9 cellular contexts compared by ENCODE assay signal in genomic region chr20:41002842-41003142, GRCh38. TPM values are rescaled to one million over a fixed set of nuclear protein-coding genes. Genes with fewer than 3 reads are reported as not detected.
DNase-seq lines count a peak whose midpoint lies in the region; ATAC-seq and TF ChIP-seq lines count a peak whose summit lies in the region.
"Had no signal": no experiment of that assay in that cellular context is flagged by ENCODE, and none has a peak within 500 bp of the region (broad histone marks: within the 10 kb centered on the region; RNA-seq: fewer than 3 reads in every experiment).

No MANE protein-coding gene starts in this region.

- DNase-seq in stimulated activated naive CD8-positive, alpha-beta T cell treated with anti-CD3 and anti-CD28 coated beads, Interleukin-15, Interleukin-2, amounts not matched to agents 100 U/mL and 50 U/mL, for 24 hours: no peak
- DNase-seq in body of pancreas: no peak
- DNase-seq in vagina (ENCODE audit: extremely low spot score in 2 of 2): peak in 1 of 2 donors; percentile 94
- DNase-seq in activated gamma-delta T cell treated with Interleukin-2 at 50 U/mL for 16 hours: no peak
- no peak for DNase-seq in amniotic stem cell (lab: John Stamatoyannopoulos, UW)

- no peaks in the 10 kb centered on the region for H3K9me3 Mint-ChIP-seq in stimulated activated naive CD8-positive, alpha-beta T cell treated with anti-CD3 and anti-CD28 coated beads, Interleukin-15, Interleukin-2, amounts not matched to agents 100 ng/mL and 50 ng/mL, for 24 hours

- WGBS in body of pancreas, 2 donors: 80 to 82% methylated on average over 1 of the region's 1 CpG

- no peak for ATAC-seq in stimulated activated naive CD8-positive, alpha-beta T cell treated with anti-CD3 and anti-CD28 coated beads, Interleukin-15, Interleukin-2, amounts not matched to agents 100 U/mL and 50 U/mL, for 24 hours
- ATAC-seq in body of pancreas (no peak), GM21737 (IDR thresholded peaks at IDR 0.05; ENCODE audit: unreplicated experiment) (no peak)

- intact Hi-C loops in body of pancreas (cut with DNase I): no loop called here
- intact Hi-C loops in vagina (cut with DNase I): no loop called here

- H3K27ac ChIP-seq in body of pancreas (peak overlapping the region; percentile 71 to 87 (median 82)), vagina (peak overlapping the region; percentile 82)

- H3K27me3 Mint-ChIP-seq in stimulated activated naive CD8-positive, alpha-beta T cell treated with anti-CD3 and anti-CD28 coated beads, Interleukin-15, Interleukin-2, amounts not matched to agents 100 ng/mL and 50 ng/mL, for 24 hours: no peaks in the 10 kb centered on the region

- H3K9ac ChIP-seq in mucosa of stomach (ENCODE audit: low read length): peak overlapping the region; percentile 42
- H3K9ac ChIP-seq: parathyroid adenoma had no signal

- peaks cover 28% of the 10 kb centered on the region for H3K4me1 Mint-ChIP-seq in stimulated activated naive CD8-positive, alpha-beta T cell treated with anti-CD3 and anti-CD28 coated beads, Interleukin-15, Interleukin-2, amounts not matched to agents 100 ng/mL and 50 ng/mL, for 24 hours (ENCODE audit: low read depth)

- H3K9me3 ChIP-seq in body of pancreas (no peaks in the 10 kb centered on the region), mucosa of stomach (ENCODE audit: control insufficient read depth, low read length) (no peaks in the 10 kb centered on the region), vagina (no peaks in the 10 kb centered on the region)

- H3K36me3 ChIP-seq in body of pancreas (replicated peaks in 1 of 2; ENCODE audit: insufficient read depth in 1 of 2, low read depth in 2 of 2) (no peaks in the 10 kb centered on the region), mucosa of stomach (ENCODE audit: control insufficient read depth, insufficient read depth, low read length) (no peaks in the 10 kb centered on the region), vagina (no peaks in the 10 kb centered on the region)

- H3K27me3 ChIP-seq in body of pancreas (no peaks in the 10 kb centered on the region), mucosa of stomach (ENCODE audit: control insufficient read depth, insufficient read depth, low read length) (no peaks in the 10 kb centered on the region), vagina (no peaks in the 10 kb centered on the region)

- TF ChIP-seq CTCF in body of pancreas (IDR thresholded peaks at IDR 0.05) (no peak), vagina (IDR thresholded peaks at IDR 0.05) (no peak)

- H3K27ac Mint-ChIP-seq in stimulated activated naive CD8-positive, alpha-beta T cell treated with anti-CD3 and anti-CD28 coated beads, Interleukin-15, Interleukin-2, amounts not matched to agents 100 ng/mL and 50 ng/mL, for 24 hours: peak overlapping the region; percentile 95

- no peaks in the 10 kb centered on the region for H3K36me3 Mint-ChIP-seq in stimulated activated naive CD8-positive, alpha-beta T cell treated with anti-CD3 and anti-CD28 coated beads, Interleukin-15, Interleukin-2, amounts not matched to agents 100 ng/mL and 50 ng/mL, for 24 hours (ENCODE audit: low read depth)

- peak overlapping the region; percentile 67 for H3K4me3 Mint-ChIP-seq in stimulated activated naive CD8-positive, alpha-beta T cell treated with anti-CD3 and anti-CD28 coated beads, Interleukin-15, Interleukin-2, amounts not matched to agents 100 ng/mL and 50 ng/mL, for 24 hours

- no peak for TF ChIP-seq POLR2A in body of pancreas (IDR thresholded peaks at IDR 0.05)
- no peak for TF ChIP-seq POLR2A in vagina (IDR thresholded peaks at IDR 0.05)

- H3K4me1 ChIP-seq in body of pancreas (peaks cover 34% of the 10 kb centered on the region), mucosa of stomach (ENCODE audit: control insufficient read depth, insufficient read depth, low read length) (peaks cover 43% of the 10 kb centered on the region), vagina (peaks cover 42% of the 10 kb centered on the region)

- no peak overlapping the region for H3K4me3 ChIP-seq in body of pancreas
- H3K4me3 ChIP-seq in mucosa of stomach (ENCODE audit: low read length): peak overlapping the region; percentile 15
- H3K4me3 ChIP-seq in vagina: no peak overlapping the region

RNA-seq across cellular contexts. Expression of gene TOP1, which starts 25.8 kb away (rescaled TPM):
- 10 to 100 TPM; 12.2 to 18.5 TPM for total RNA-seq in body of pancreas
- 38.1 TPM for total RNA-seq in vagina
